In genomic region chr1:59013276-59013927, GRCh38 we compare ENCODE assay signal across 7 cellular contexts.
DNase-seq lines count a peak whose midpoint lies in the region; ATAC-seq and TF ChIP-seq lines count a peak whose summit lies in the region.

No MANE protein-coding gene starts in this region.

- peak; percentile 57 for ATAC-seq in GM19351 (IDR thresholded peaks at IDR 0.05; ENCODE audit: unreplicated experiment)
- ATAC-seq in HG03095 (IDR thresholded peaks at IDR 0.05; ENCODE audit: unreplicated experiment): peak; percentile 56
- peak; percentile 82 for ATAC-seq in body of pancreas
- ATAC-seq in HG03135 (IDR thresholded peaks at IDR 0.05; ENCODE audit: unreplicated experiment): no peak

- no peak for TF ChIP-seq EP300 in transverse colon (IDR thresholded peaks at IDR 0.05; ENCODE audit: low read depth)

- no peaks in the 10 kb centered on the region for H3K36me3 ChIP-seq in body of pancreas (replicated peaks in 1 of 2; ENCODE audit: insufficient read depth in 1 of 2, low read depth in 2 of 2)
- H3K36me3 ChIP-seq in transverse colon: no peaks in the 10 kb centered on the region

- TF ChIP-seq POLR2A in body of pancreas (IDR thresholded peaks at IDR 0.05) (peak in 1 of 3 donors; percentile 44), transverse colon (IDR thresholded peaks at IDR 0.05) (peak; percentile 25)

- in situ Hi-C loops in transverse colon (cut with MboI; ENCODE audit: low pct_ligation_motif_present in 1 of 4, low pct_unique_long_range_greater_than_20kb in 1 of 4, low sequenced_read_pairs in 3 of 4): no loop called here

- DNase-seq in body of pancreas: peak; percentile 52 to 75 (median 63)
- peak; percentile 92 for DNase-seq in left kidney (ENCODE audit: low read depth, low spot score)
- DNase-seq in transverse colon: peak; percentile 62
- DNase-seq in SK-N-DZ (ENCODE audit: low spot score): no peak

- H3K27me3 ChIP-seq in body of pancreas (no peaks in the 10 kb centered on the region), transverse colon (no peaks in the 10 kb centered on the region)

- TF ChIP-seq CTCF in body of pancreas (IDR thresholded peaks at IDR 0.05) (peak in 3 of 7 experiments; percentile 12 to 20 (median 15)), transverse colon (IDR thresholded peaks at IDR 0.05) (peak in 1 of 5 experiments; percentile 22)

- WGBS in body of pancreas, 2 donors: 7 to 11% methylated on average over 15 to 16 of the region's 16 CpGs
- WGBS in transverse colon (ENCODE audit: low coverage in 1 of 2), 2 donors: 16 to 17% methylated on average over 11 to 16 of the region's 16 CpGs

- H3K27ac ChIP-seq in body of pancreas: peak overlapping the region; percentile 46 to 87 (median 85)
- H3K27ac ChIP-seq in transverse colon: peak overlapping the region; percentile 81 to 92 (median 88)

- no peak overlapping the region for H3K4me3 ChIP-seq in body of pancreas
- peak overlapping the region in 2 of 4 donors; percentile 4 to 5 for H3K4me3 ChIP-seq in transverse colon

- H3K4me1 ChIP-seq in body of pancreas (peaks cover 24% of the 10 kb centered on the region), transverse colon (peaks cover 19 to 31% (median 20%) of the 10 kb centered on the region in 4 donors)

- intact Hi-C loops in body of pancreas (cut with DNase I): no loop called here
- intact Hi-C loops in transverse colon (cut with DNase I; ENCODE audit: low total_unique reads): no loop called here

- H3K9me3 ChIP-seq in body of pancreas (no peaks in the 10 kb centered on the region), transverse colon (no peaks in the 10 kb centered on the region)
